39 cellular contexts compared by ENCODE assay signal in genomic region chr3:185416513-185416912, GRCh38.
"Had no signal": no experiment of that assay in that cellular context is flagged by ENCODE, and none has a peak within 500 bp of the region (broad histone marks: within the 10 kb centered on the region; RNA-seq: fewer than 3 reads in every experiment).

No MANE protein-coding gene starts in this region.

- ATAC-seq: activated naive CD4-positive, alpha-beta T cell treated with anti-CD3 and anti-CD28 coated beads, Interleukin-2, amount 50 U/mL, for 72 hours; activated naive CD8-positive, alpha-beta T cell treated with anti-CD3 and anti-CD28 coated beads, Interleukin-2, amount 50 U/mL, for 24 hours; activated T-cell treated with anti-CD3 and anti-CD28 coated beads, Interleukin-2, amount 50 U/mL, for 4 hours; activated T-cell treated with anti-CD3 and anti-CD28 coated beads, Interleukin-2, amount 50 U/mL, for 72 hours; activated T-helper 17 cell treated with anti-CD3 and anti-CD28 coated beads, Interleukin-2, amount 50 U/mL, for 72 hours; body of pancreas had no signal

- DNase-seq: activated effector memory CD4-positive, alpha-beta T cell treated with anti-CD3 and anti-CD28 coated beads, Interleukin-2, amount 50 U/mL, for 16 hours; activated effector memory CD4-positive, alpha-beta T cell treated with Interleukin-2 at 50 U/mL for 16 hours; activated gamma-delta T cell; activated gamma-delta T cell treated with Interleukin-2 at 50 U/mL for 16 hours; activated naive CD4-positive, alpha-beta T cell; activated naive CD4-positive, alpha-beta T cell treated with anti-CD3 and anti-CD28 coated beads for 36 hours; activated naive CD4-positive, alpha-beta T cell treated with anti-CD3 and anti-CD28 coated beads, Interleukin-2, amount 10 ng/mL, durations not matched to agents 7 days and 5 days; activated naive CD4-positive, alpha-beta T cell treated with anti-CD3 and anti-CD28 coated beads, Interleukin-2, amount 50 U/mL, for 16 hours; activated naive CD4-positive, alpha-beta T cell treated with Interleukin-2 at 50 U/mL for 16 hours; activated naive CD8-positive, alpha-beta T cell treated with anti-CD3 and anti-CD28 coated beads for 36 hours; activated naive CD8-positive, alpha-beta T cell treated with anti-CD3 and anti-CD28 coated beads, Interleukin-2, amount 10 ng/mL, durations not matched to agents 7 days and 5 days; activated naive CD8-positive, alpha-beta T cell treated with anti-CD3 and anti-CD28 coated beads, Interleukin-2, amount 50 U/mL, for 24 hours; activated T-cell treated with anti-CD3 and anti-CD28 coated beads for 4 hours; activated T-cell treated with anti-CD3 and anti-CD28 coated beads, Interleukin-2, amount 50 U/mL, for 1 hour; activated T-cell treated with anti-CD3 and anti-CD28 coated beads, Interleukin-2, amount 50 U/mL, for 24 hours; activated T-cell treated with anti-CD3 and anti-CD28 coated beads, Interleukin-2, amount 50 U/mL, for 4 hours; activated T-cell treated with anti-CD3 and anti-CD28 coated beads, Interleukin-2, amount 50 U/mL, for 48 hours; activated T-cell treated with anti-CD3 and anti-CD28 coated beads, Interleukin-2, amount 50 U/mL, for 72 hours; adrenal gland; amniotic stem cell; amygdala; anterior cingulate cortex; aorta; body of pancreas; brain microvascular endothelial cell; caudate nucleus; central memory CD4-positive, alpha-beta T cell; cerebellar nuclear complex had no signal

- H3K36me3 Mint-ChIP-seq: activated naive CD4-positive, alpha-beta T cell treated with anti-CD3 and anti-CD28 coated beads, Interleukin-2, amount 10 ng/mL, durations not matched to agents 7 days and 5 days; activated naive CD4-positive, alpha-beta T cell treated with anti-CD3 and anti-CD28 coated beads, Interleukin-2, amount 50 U/mL, for 24 hours; activated naive CD4-positive, alpha-beta T cell treated with anti-CD3 and anti-CD28 coated beads, Interleukin-2, amount 50 U/mL, for 72 hours; activated naive CD8-positive, alpha-beta T cell; activated naive CD8-positive, alpha-beta T cell treated with anti-CD3 and anti-CD28 coated beads for 36 hours; activated naive CD8-positive, alpha-beta T cell treated with anti-CD3 and anti-CD28 coated beads, Interleukin-2, amount 10 ng/mL, durations not matched to agents 7 days and 5 days had no signal

- H3K4me3 Mint-ChIP-seq: activated naive CD4-positive, alpha-beta T cell treated with anti-CD3 and anti-CD28 coated beads for 36 hours; activated naive CD4-positive, alpha-beta T cell treated with anti-CD3 and anti-CD28 coated beads, Interleukin-2, amount 10 ng/mL, durations not matched to agents 7 days and 5 days; activated naive CD4-positive, alpha-beta T cell treated with anti-CD3 and anti-CD28 coated beads, Interleukin-2, amount 50 U/mL, for 24 hours; activated naive CD8-positive, alpha-beta T cell; activated naive CD8-positive, alpha-beta T cell treated with anti-CD3 and anti-CD28 coated beads for 36 hours; activated naive CD8-positive, alpha-beta T cell treated with anti-CD3 and anti-CD28 coated beads, Interleukin-2, amount 10 ng/mL, durations not matched to agents 7 days and 5 days; activated naive CD8-positive, alpha-beta T cell treated with anti-CD3 and anti-CD28 coated beads, Interleukin-2, amount 50 U/mL, for 24 hours; activated T-cell treated with anti-CD3 and anti-CD28 coated beads, Interleukin-2, amount 50 U/mL, for 24 hours; activated T-cell treated with anti-CD3 and anti-CD28 coated beads, Interleukin-2, amount 50 U/mL, for 4 hours; activated T-cell treated with anti-CD3 and anti-CD28 coated beads, Interleukin-2, amount 50 U/mL, for 72 hours; activated T-helper 1 cell treated with anti-CD3 and anti-CD28 coated beads, Interleukin-12 subunit alpha, Interleukin-12 subunit beta, Interleukin-2, Interleukin-4 antibody, amounts not matched to agents 30 ng/mL and 10 ng/mL and 1 ng/mL, durations not matched to agents 14 hours and 24 hours and 36 hours; activated T-helper 17 cell treated with anti-CD3 and anti-CD28 coated beads, Interleukin-2, amount 50 U/mL, for 72 hours; brain; central memory CD8-positive, alpha-beta T cell had no signal

- H3K4me3 ChIP-seq: adrenal gland, ascending aorta, body of pancreas, breast epithelium, cardiac muscle cell had no signal

- H3K27me3 Mint-ChIP-seq: activated naive CD8-positive, alpha-beta T cell; activated T-helper 17 cell treated with anti-CD3 and anti-CD28 coated beads, Interleukin-2, amount 50 U/mL, for 72 hours; brain had no signal

- H3K27ac ChIP-seq: adrenal gland, ascending aorta, brain microvascular endothelial cell, breast epithelium, cardiac muscle cell had no signal

- H3K9me3 ChIP-seq: adrenal gland, ascending aorta, body of pancreas, breast epithelium had no signal

- H3K27ac Mint-ChIP-seq: activated naive CD4-positive, alpha-beta T cell treated with anti-CD3 and anti-CD28 coated beads for 36 hours; activated naive CD4-positive, alpha-beta T cell treated with anti-CD3 and anti-CD28 coated beads, Interleukin-2, amount 10 ng/mL, durations not matched to agents 7 days and 5 days; activated naive CD4-positive, alpha-beta T cell treated with anti-CD3 and anti-CD28 coated beads, Interleukin-2, amount 50 U/mL, for 24 hours; activated naive CD4-positive, alpha-beta T cell treated with anti-CD3 and anti-CD28 coated beads, Interleukin-2, amount 50 U/mL, for 72 hours; activated naive CD8-positive, alpha-beta T cell; activated naive CD8-positive, alpha-beta T cell treated with anti-CD3 and anti-CD28 coated beads for 36 hours; activated naive CD8-positive, alpha-beta T cell treated with anti-CD3 and anti-CD28 coated beads, Interleukin-2, amount 10 ng/mL, durations not matched to agents 7 days and 5 days; activated naive CD8-positive, alpha-beta T cell treated with anti-CD3 and anti-CD28 coated beads, Interleukin-2, amount 50 U/mL, for 24 hours; activated T-cell treated with anti-CD3 and anti-CD28 coated beads, Interleukin-2, amount 50 U/mL, for 24 hours; activated T-cell treated with anti-CD3 and anti-CD28 coated beads, Interleukin-2, amount 50 U/mL, for 72 hours; activated T-helper 1 cell treated with anti-CD3 and anti-CD28 coated beads, Interleukin-12 subunit alpha, Interleukin-12 subunit beta, Interleukin-2, Interleukin-4 antibody, amounts not matched to agents 30 ng/mL and 10 ng/mL and 1 ng/mL, durations not matched to agents 14 hours and 24 hours and 36 hours; activated T-helper 17 cell treated with anti-CD3 and anti-CD28 coated beads, Interleukin-2, amount 50 U/mL, for 72 hours; activated T-helper 2 cell treated with anti-CD3 and anti-CD28 coated beads, Interferon-gamma antibody, Interleukin-2, Interleukin-4, amounts not matched to agents 10 μg/mL and 5 μg/mL and 100 μg/mL, durations not matched to agents 14 hours and 24 hours and 36 hours; brain had no signal

- H3K27me3 ChIP-seq: adrenal gland, ascending aorta, body of pancreas, brain microvascular endothelial cell, breast epithelium, cardiac muscle cell had no signal

- H3K36me3 ChIP-seq: adrenal gland, ascending aorta, brain microvascular endothelial cell, breast epithelium, cardiac muscle cell had no signal

- H3K9me3 Mint-ChIP-seq: activated naive CD4-positive, alpha-beta T cell treated with anti-CD3 and anti-CD28 coated beads for 36 hours; activated naive CD4-positive, alpha-beta T cell treated with anti-CD3 and anti-CD28 coated beads, Interleukin-2, amount 10 ng/mL, durations not matched to agents 7 days and 5 days; activated naive CD4-positive, alpha-beta T cell treated with anti-CD3 and anti-CD28 coated beads, Interleukin-2, amount 50 U/mL, for 24 hours; activated naive CD4-positive, alpha-beta T cell treated with anti-CD3 and anti-CD28 coated beads, Interleukin-2, amount 50 U/mL, for 72 hours; activated naive CD8-positive, alpha-beta T cell treated with anti-CD3 and anti-CD28 coated beads for 36 hours; activated naive CD8-positive, alpha-beta T cell treated with anti-CD3 and anti-CD28 coated beads, Interleukin-2, amount 10 ng/mL, durations not matched to agents 7 days and 5 days; activated naive CD8-positive, alpha-beta T cell treated with anti-CD3 and anti-CD28 coated beads, Interleukin-2, amount 50 U/mL, for 24 hours; activated T-cell treated with anti-CD3 and anti-CD28 coated beads, Interleukin-2, amount 50 U/mL, for 24 hours; activated T-cell treated with anti-CD3 and anti-CD28 coated beads, Interleukin-2, amount 50 U/mL, for 4 hours; activated T-cell treated with anti-CD3 and anti-CD28 coated beads, Interleukin-2, amount 50 U/mL, for 72 hours; activated T-helper 1 cell treated with anti-CD3 and anti-CD28 coated beads, Interleukin-12 subunit alpha, Interleukin-12 subunit beta, Interleukin-2, Interleukin-4 antibody, amounts not matched to agents 30 ng/mL and 10 ng/mL and 1 ng/mL, durations not matched to agents 14 hours and 24 hours and 36 hours; activated T-helper 17 cell treated with anti-CD3 and anti-CD28 coated beads, Interleukin-2, amount 50 U/mL, for 72 hours; activated T-helper 2 cell treated with anti-CD3 and anti-CD28 coated beads, Interferon-gamma antibody, Interleukin-2, Interleukin-4, amounts not matched to agents 10 μg/mL and 5 μg/mL and 100 μg/mL, durations not matched to agents 14 hours and 24 hours and 36 hours; central memory CD8-positive, alpha-beta T cell had no signal

- H3K4me1 ChIP-seq: ascending aorta, breast epithelium had no signal

- H3K4me1 Mint-ChIP-seq: activated naive CD4-positive, alpha-beta T cell treated with anti-CD3 and anti-CD28 coated beads, Interleukin-2, amount 10 ng/mL, durations not matched to agents 7 days and 5 days; activated naive CD4-positive, alpha-beta T cell treated with anti-CD3 and anti-CD28 coated beads, Interleukin-2, amount 50 U/mL, for 24 hours; activated naive CD8-positive, alpha-beta T cell treated with anti-CD3 and anti-CD28 coated beads for 36 hours; activated naive CD8-positive, alpha-beta T cell treated with anti-CD3 and anti-CD28 coated beads, Interleukin-2, amount 50 U/mL, for 24 hours; activated T-helper 17 cell treated with anti-CD3 and anti-CD28 coated beads, Interleukin-2, amount 50 U/mL, for 72 hours; central memory CD8-positive, alpha-beta T cell had no signal
